8 cellular contexts compared by ENCODE assay signal in genomic region chr10:120336910-120337540, GRCh38.
DNase-seq lines count a peak whose midpoint lies in the region; ATAC-seq and TF ChIP-seq lines count a peak whose summit lies in the region.

No MANE protein-coding gene starts in this region.

- DNase-seq in Caco-2 (peak; percentile 49 to 66), NOMO-1 treated with dmso at 0.1 percent for 144 hours (lab: John Stamatoyannopoulos, UW; ENCODE audit: unreplicated experiment) (peak; percentile 15), activated T-cell treated with anti-CD3 and anti-CD28 coated beads for 1 hour (ENCODE audit: low read depth) (peak; percentile 34), fibroblast of the aortic adventitia (ENCODE audit: low read depth) (peak; percentile 42), progenitor cell of endocrine pancreas (ENCODE audit: low spot score, unreplicated experiment) (peak; percentile 38)

- H3K36me3 ChIP-seq in Caco-2 (ENCODE audit: control insufficient read depth, insufficient read depth, low read length) = no peaks in the 10 kb centered on the region

- H3K9me3 ChIP-seq in Caco-2 = no peaks in the 10 kb centered on the region

- no peak overlapping the region for H3K27ac Mint-ChIP-seq in Caco-2 (ENCODE audit: unreplicated experiment)
- no peak overlapping the region for H3K27ac Mint-ChIP-seq in progenitor cell of endocrine pancreas

- peak; percentile 52 for ATAC-seq in GM21825 (IDR thresholded peaks at IDR 0.05; ENCODE audit: unreplicated experiment)
- no peak for ATAC-seq in HG03439 (IDR thresholded peaks at IDR 0.05; ENCODE audit: unreplicated experiment)
- no peak for ATAC-seq in HG02678 (IDR thresholded peaks at IDR 0.05; ENCODE audit: unreplicated experiment)

- H3K27me3 Mint-ChIP-seq in Caco-2 (ENCODE audit: insufficient read depth, unreplicated experiment) (peaks cover 21% of the 10 kb centered on the region), progenitor cell of endocrine pancreas (peaks cover 5% of the 10 kb centered on the region)

- POLR2A ChIA-PET in Caco-2 (lab: Charles Lee) = no interaction called here

- no TSS peak for BruUV-seq in Caco-2 (replicated peaks; lab: Mats Ljungman, UMichigan)

- no peaks in the 10 kb centered on the region for H3K4me1 ChIP-seq in Caco-2

- H3K9me3 Mint-ChIP-seq in Caco-2 (ENCODE audit: unreplicated experiment) (no peaks in the 10 kb centered on the region), progenitor cell of endocrine pancreas (ENCODE audit: low read depth) (no peaks in the 10 kb centered on the region)

- H3K4me3 Mint-ChIP-seq in Caco-2 (ENCODE audit: unreplicated experiment) (no peak overlapping the region), progenitor cell of endocrine pancreas (ENCODE audit: low read depth) (no peak overlapping the region)

- no peak overlapping the region for H3K4me3 ChIP-seq in Caco-2 (ENCODE audit: low read depth, low read length)
- H3K4me3 ChIP-seq in fibroblast of the aortic adventitia (ENCODE audit: low read depth, low read length) = no peak overlapping the region

- intact Hi-C loops in Caco-2 (cut with micrococcal nuclease; ENCODE audit: unreplicated experiment) = loop anchor here (2.0 kb wide), 1 partner anchor 650 kb away; no protein-coding TSS in a partner anchor

- H3K4me1 Mint-ChIP-seq in Caco-2 (ENCODE audit: low read depth, unreplicated experiment) = no peaks in the 10 kb centered on the region
- peaks cover 3% of the 10 kb centered on the region for H3K4me1 Mint-ChIP-seq in progenitor cell of endocrine pancreas (ENCODE audit: low read depth)

- TF ChIP-seq CTCF in Caco-2 (IDR thresholded peaks at IDR 0.05; ENCODE audit: insufficient read depth in 1 of 2, low read depth in 1 of 2, low read length in 1 of 2, severe bottlenecking in 1 of 2, unreplicated experiment in 1 of 2) = peak; percentile 83
- peak; percentile 73 for TF ChIP-seq CTCF in fibroblast of the aortic adventitia (IDR thresholded peaks at IDR 0.05; ENCODE audit: insufficient read depth, low read length)
- peak; percentile 90 for TF ChIP-seq CTCF in progenitor cell of endocrine pancreas (IDR thresholded peaks at IDR 0.05; ENCODE audit: unreplicated experiment)

- H3K36me3 Mint-ChIP-seq in Caco-2 (ENCODE audit: insufficient read depth, unreplicated experiment) = no peaks in the 10 kb centered on the region
- no peaks in the 10 kb centered on the region for H3K36me3 Mint-ChIP-seq in progenitor cell of endocrine pancreas (ENCODE audit: insufficient read depth)

- CTCF ChIA-PET in Caco-2 (lab: Charles Lee) = interaction anchor here (0.7 to 2.3 kb wide), 7 partner anchors 8 to 650 kb away, joined by 3 to 32 read pairs (median 3); no protein-coding TSS in a partner anchor

- H3K27me3 ChIP-seq in Caco-2 (replicated peaks; ENCODE audit: control insufficient read depth, insufficient read depth, low read length) = no peaks in the 10 kb centered on the region; the same call in 1 of the 2 replicates
